11 cellular contexts compared by ENCODE assay signal in the genomic region with DNA sequence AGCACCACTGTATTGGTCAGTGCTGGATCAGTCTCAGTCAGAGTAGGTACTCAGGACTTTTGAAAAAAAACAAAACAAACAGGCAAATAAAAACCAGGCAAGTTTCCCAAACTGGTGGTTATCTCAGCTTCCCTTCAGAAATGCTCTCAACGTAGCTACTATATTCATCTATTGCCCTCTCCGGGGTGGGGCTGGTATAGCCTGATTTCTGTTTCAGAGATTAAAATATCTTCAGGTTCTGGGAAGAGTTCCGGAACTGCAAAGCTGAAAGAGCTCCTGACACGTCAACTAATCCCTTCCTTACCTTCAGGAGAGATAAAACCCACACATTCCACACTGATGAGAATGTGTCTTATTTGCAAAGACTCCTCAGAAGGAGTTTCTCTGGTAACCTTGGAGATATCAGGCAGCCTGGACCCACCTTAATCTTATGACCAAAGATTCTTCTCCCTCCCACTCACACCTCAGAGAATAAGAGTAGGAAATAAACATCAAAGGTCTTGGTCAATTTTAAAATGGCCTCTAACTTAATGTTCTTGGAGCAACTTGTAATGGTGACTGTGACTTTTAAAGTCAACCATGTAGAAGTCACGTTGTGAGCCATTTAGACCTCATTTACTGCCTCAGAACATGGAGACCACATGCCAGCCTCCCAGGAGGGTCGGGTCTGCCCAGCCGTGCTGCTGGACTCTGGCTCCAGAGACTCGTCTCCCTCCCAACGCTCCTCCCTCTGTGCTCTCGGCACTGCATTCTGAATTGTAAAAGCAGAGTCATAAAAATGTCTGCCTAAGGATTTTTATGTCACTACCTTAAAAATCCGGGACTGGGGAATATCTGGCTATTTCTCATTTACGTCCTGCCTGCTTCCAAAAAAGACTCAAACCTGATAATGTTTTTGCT. TPM values are rescaled to one million over a fixed set of nuclear protein-coding genes. Genes with fewer than 3 reads are reported as not detected.
DNase-seq lines count a peak whose midpoint lies in the region; ATAC-seq and TF ChIP-seq lines count a peak whose summit lies in the region.
"Had no signal": no experiment of that assay in that cellular context is flagged by ENCODE, and none has a peak within 500 bp of the region (broad histone marks: within the 10 kb centered on the region; RNA-seq: fewer than 3 reads in every experiment).

No MANE protein-coding gene starts in this region.

- peaks cover 2% of the 10 kb centered on the region; the same call in 1 of the 2 replicates for H3K27me3 Mint-ChIP-seq in HFFc6 (ENCODE audit: insufficient read depth)
- peaks cover 21% of the 10 kb centered on the region for H3K27me3 Mint-ChIP-seq in activated naive CD8-positive, alpha-beta T cell treated with anti-CD3 and anti-CD28 coated beads, Interleukin-2, amount 50 U/mL, for 24 hours

- intact Hi-C loops in testis (cut with DNase I; ENCODE audit: low total_unique reads) = no loop called here

- H3K27me3 ChIP-seq in testis = no peaks in the 10 kb centered on the region

- WGBS in testis, 2 donors = 26 to 32% methylated on average over 12 of the region's 12 CpGs

- peaks cover 22% of the 10 kb centered on the region for H3K4me1 ChIP-seq in testis

- TF ChIP-seq POLR2A in testis (IDR thresholded peaks at IDR 0.05) = no peak

- peaks cover 11% of the 10 kb centered on the region for H3K36me3 Mint-ChIP-seq in HFFc6 (ENCODE audit: low read depth)
- no peaks in the 10 kb centered on the region for H3K36me3 Mint-ChIP-seq in activated naive CD8-positive, alpha-beta T cell treated with anti-CD3 and anti-CD28 coated beads, Interleukin-2, amount 50 U/mL, for 24 hours (ENCODE audit: low read depth)
- H3K36me3 Mint-ChIP-seq: stimulated activated memory B cell treated with anti-CD40 and anti-IgM and Interleukin-4, amounts not matched to agents 10 μg/mL and 1 μg/mL and 100 μg/mL, for 72 hours had no signal

- no peaks in the 10 kb centered on the region for H3K9me3 ChIP-seq in testis

- H3K4me3 Mint-ChIP-seq in HFFc6 = peak overlapping the region; percentile 64
- H3K4me3 Mint-ChIP-seq in activated naive CD8-positive, alpha-beta T cell treated with anti-CD3 and anti-CD28 coated beads, Interleukin-2, amount 50 U/mL, for 24 hours = no peak overlapping the region
- H3K4me3 Mint-ChIP-seq: stimulated activated memory B cell treated with anti-CD40 and anti-IgM and Interleukin-4, amounts not matched to agents 10 μg/mL and 1 μg/mL and 100 μg/mL, for 72 hours had no signal

- DNase-seq in HFFc6 (peak; percentile 88), inferior parietal cortex (ENCODE audit: extremely low spot score) (peak; percentile 24), testis (peak; percentile 59)
- no peak for DNase-seq in activated naive CD8-positive, alpha-beta T cell treated with anti-CD3 and anti-CD28 coated beads, Interleukin-2, amount 50 U/mL, for 24 hours
- no peak for DNase-seq in activated CD8-positive, alpha-beta memory T cell treated with anti-CD3 and anti-CD28 coated beads for 24 hours
- DNase-seq: NCI-H345 had no signal

- no peaks in the 10 kb centered on the region for H3K9me3 Mint-ChIP-seq in HFFc6
- no peaks in the 10 kb centered on the region for H3K9me3 Mint-ChIP-seq in activated naive CD8-positive, alpha-beta T cell treated with anti-CD3 and anti-CD28 coated beads, Interleukin-2, amount 50 U/mL, for 24 hours

- peaks cover 38% of the 10 kb centered on the region for H3K4me1 Mint-ChIP-seq in HFFc6 (ENCODE audit: low read depth)
- H3K4me1 Mint-ChIP-seq in activated naive CD8-positive, alpha-beta T cell treated with anti-CD3 and anti-CD28 coated beads, Interleukin-2, amount 50 U/mL, for 24 hours = peaks cover 4% of the 10 kb centered on the region
- H3K4me1 Mint-ChIP-seq: stimulated activated memory B cell treated with anti-CD40 and anti-IgM and Interleukin-4, amounts not matched to agents 10 μg/mL and 1 μg/mL and 100 μg/mL, for 72 hours had no signal

- H3K4me3 ChIP-seq in testis = no peak overlapping the region
- H3K4me3 ChIP-seq: GM12878 had no signal

- ATAC-seq in activated naive CD8-positive, alpha-beta T cell treated with anti-CD3 and anti-CD28 coated beads, Interleukin-2, amount 50 U/mL, for 24 hours = no peak
- ATAC-seq in HG02885 (IDR thresholded peaks at IDR 0.05; ENCODE audit: poor library complexity, unreplicated experiment) = no peak
- ATAC-seq: GM12878; sciatic nerve; stimulated activated memory B cell treated with anti-CD40 and anti-IgM and Interleukin-4, amounts not matched to agents 10 μg/mL and 1 μg/mL and 100 μg/mL, for 72 hours had no signal

- peak; percentile 32 for TF ChIP-seq CTCF in HFFc6 (IDR thresholded peaks at IDR 0.05)
- TF ChIP-seq CTCF in VCaP (conservative IDR thresholded peaks at IDR 0.05) = no peak
- TF ChIP-seq CTCF in testis (IDR thresholded peaks at IDR 0.05) = no peak

- H3K27ac Mint-ChIP-seq in HFFc6 = peak overlapping the region; percentile 96
- H3K27ac Mint-ChIP-seq in activated naive CD8-positive, alpha-beta T cell treated with anti-CD3 and anti-CD28 coated beads, Interleukin-2, amount 50 U/mL, for 24 hours = no peak overlapping the region
- H3K27ac Mint-ChIP-seq: stimulated activated memory B cell treated with anti-CD40 and anti-IgM and Interleukin-4, amounts not matched to agents 10 μg/mL and 1 μg/mL and 100 μg/mL, for 72 hours had no signal

- H3K27ac ChIP-seq in VCaP (peak overlapping the region; percentile 5; the same call in 1 of the 2 replicates), testis (peak overlapping the region; percentile 26 to 66)

- H3K36me3 ChIP-seq in testis (ENCODE audit: low read depth, missing control alignments) = no peaks in the 10 kb centered on the region

RNA-seq across cellular contexts. Expression of a gene that starts 53.8 kb away (rescaled TPM):
- 1 to 10 TPM in 4 of 6 experiments, under 1 TPM in 2; 0.78 to 2.1 (median 1.7) TPM for total RNA-seq in HFFc6 (2021; fragmentation: NEBNext Ultra II Directional; extraction: Animal tissue kit (Norgen Biotek cat#: 25700))
- 1 to 10 TPM; 1.1 to 2.7 TPM for total RNA-seq in testis
- 2.5 TPM for polyA plus RNA-seq in testis (ENCODE audit: insufficient read depth, low read depth, low replicate concordance)

Comparison
In these comparisons a context has a peak if more than half of its experiments do, and no peak if none do; other contexts are left out.
1. DNase-seq: peak in HFFc6 (single experiment), inferior parietal cortex (single experiment) and testis (single experiment); none in activated naive CD8-positive, alpha-beta T cell treated with anti-CD3 and anti-CD28 coated beads, Interleukin-2, amount 50 U/mL, for 24 hours (single experiment) and activated CD8-positive, alpha-beta memory T cell treated with anti-CD3 and anti-CD28 coated beads for 24 hours (single experiment).